Comparison of ENCODE assay signal across 15 cellular contexts in the genomic region with DNA sequence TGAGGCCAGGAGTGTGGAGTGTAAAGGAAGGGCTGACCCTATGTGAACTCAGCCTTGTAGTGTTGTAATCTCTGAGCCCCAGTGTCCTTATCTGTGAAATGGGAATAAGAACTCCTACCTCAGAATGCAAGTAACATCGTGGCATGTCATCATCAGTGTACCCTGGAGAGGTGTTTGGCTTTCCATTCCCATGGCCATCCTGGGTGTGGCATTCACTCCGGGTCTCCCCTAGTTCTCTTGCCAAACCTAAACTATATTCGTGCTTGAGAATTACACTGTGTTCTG. TPM values are rescaled to one million over a fixed set of nuclear protein-coding genes. Genes with fewer than 3 reads are reported as not detected.
A peak's percentile ranks its signal among the peaks of the same experiment; 100 is the strongest.
DNase-seq lines count a peak whose midpoint lies in the region; ATAC-seq and TF ChIP-seq lines count a peak whose summit lies in the region.
"Had no signal": no experiment of that assay in that cellular context is flagged by ENCODE, and none has a peak within 500 bp of the region (broad histone marks: within the 10 kb centered on the region; RNA-seq: fewer than 3 reads in every experiment).

No MANE protein-coding gene starts in this region.

- H3K27ac ChIP-seq in heart right ventricle = peak overlapping the region in 5 of 10 donors; percentile 60 to 84 (median 73)
- no peak overlapping the region for H3K27ac ChIP-seq in ectodermal cell (ENCODE audit: insufficient read depth, low read depth, low read length, poor library complexity, severe bottlenecking)
- no peak overlapping the region for H3K27ac ChIP-seq in osteoblast (ENCODE audit: low read depth, low read length)
- H3K27ac ChIP-seq in aorta (ENCODE audit: low read depth in 1 of 2, low read length in 2 of 2) = peak overlapping the region in 1 of 2 donors; percentile 82

- H3K4me1 ChIP-seq in heart right ventricle = peaks cover 6 to 55% (median 22%) of the 10 kb centered on the region in 9 donors
- peaks cover 11% of the 10 kb centered on the region for H3K4me1 ChIP-seq in ectodermal cell (ENCODE audit: control insufficient read depth, insufficient read depth, low read length)
- H3K4me1 ChIP-seq in osteoblast (ENCODE audit: insufficient read depth, low read length) = peaks cover 5% of the 10 kb centered on the region
- H3K4me1 ChIP-seq in aorta (ENCODE audit: control insufficient read depth in 1 of 2, insufficient read depth in 2 of 2, low read length in 2 of 2) = no peaks in the 10 kb centered on the region

- ATAC-seq in heart right ventricle = no peak
- ATAC-seq in aorta (ENCODE audit: low FRiP score) = no peak
- no peak for ATAC-seq in HG02798 (IDR thresholded peaks at IDR 0.05; ENCODE audit: poor library complexity, unreplicated experiment)
- ATAC-seq: activated CD8-positive, alpha-beta T cell treated with anti-CD3 and anti-CD28 coated beads for 36 hours had no signal

- DNase-seq in heart right ventricle (no peak), cardiac septum (ENCODE audit: low spot score) (no peak), osteoblast (ENCODE audit: insufficient read length, low spot score, missing footprints) (peak; percentile 51), aorta (no peak), mesenteric fat pad (ENCODE audit: low spot score) (no peak), MV-4-11 (lab: John Stamatoyannopoulos, UW) (no peak)
- DNase-seq: activated CD8-positive, alpha-beta T cell treated with anti-CD3 and anti-CD28 coated beads for 36 hours; activated naive CD8-positive, alpha-beta T cell treated with anti-CD3 and anti-CD28 coated beads, Interleukin-2, amount 10 ng/mL, durations not matched to agents 7 days and 5 days; DMS79 treated with DMSO at 0.1 percent for 48 hours; KG1; NCI-H1930; stimulated activated CD4-positive, alpha-beta T cell treated with anti-CD3 and anti-CD28 coated beads, Interleukin-4, amount 100 ng/mL, for 4 hours; T-helper 2 cell had no signal

- WGBS in heart right ventricle, 2 donors = 49 to 66% methylated on average over 3 of the region's 3 CpGs
- WGBS in ectodermal cell, 2 experiments = 77 to 85% methylated on average over 3 of the region's 3 CpGs
- WGBS in aorta, 2 donors = 2 to 9% methylated on average over 3 of the region's 3 CpGs

- no peaks in the 10 kb centered on the region for H3K79me2 ChIP-seq in osteoblast (ENCODE audit: insufficient read depth, low read length)

- intact Hi-C loops in heart right ventricle (cut with DNase I) (loop anchor here in 7 of 10 donors (2.0 to 10.0 kb wide), 5 partner anchors 35 to 277 kb away; no protein-coding TSS in a partner anchor), cardiac septum (cut with DNase I) (loop anchor here (5.0 kb wide), 2 partner anchors 40 to 100 kb away; partner anchors contain the start of gene SPOP), aorta (cut with DNase I) (loop anchor here (5.0 kb wide), 3 partner anchors 40 to 100 kb away; partner anchors contain the start of gene SPOP (in 1 of the 2))

- H3K27me3 ChIP-seq in heart right ventricle (peaks cover 0 to 41% (median 0%) of the 10 kb centered on the region in 7 donors), ectodermal cell (ENCODE audit: control insufficient read depth, insufficient read depth, low read length, poor library complexity, severe bottlenecking) (peaks cover 16% of the 10 kb centered on the region), osteoblast (ENCODE audit: insufficient read depth, low read length) (peaks cover 13% of the 10 kb centered on the region), aorta (ENCODE audit: control insufficient read depth in 1 of 2, insufficient read depth in 2 of 2, low read length in 1 of 2) (no peaks in the 10 kb centered on the region)

- peaks cover 0 to 11% (median 0%) of the 10 kb centered on the region in 9 donors for H3K36me3 ChIP-seq in heart right ventricle
- no peaks in the 10 kb centered on the region for H3K36me3 ChIP-seq in ectodermal cell (ENCODE audit: control insufficient read depth, insufficient read depth, low read length)
- H3K36me3 ChIP-seq in osteoblast (ENCODE audit: insufficient read depth, low read length) = no peaks in the 10 kb centered on the region
- peaks cover 0 to 3% of the 10 kb centered on the region in 2 donors for H3K36me3 ChIP-seq in aorta (ENCODE audit: control insufficient read depth in 1 of 2, insufficient read depth in 2 of 2, low read length in 1 of 2)

- peak overlapping the region in 8 of 10 donors; percentile 56 to 79 (median 74) for H3K4me3 ChIP-seq in heart right ventricle
- H3K4me3 ChIP-seq in ectodermal cell (ENCODE audit: insufficient read depth, low read depth, low read length) = peak overlapping the region; percentile 82
- H3K4me3 ChIP-seq in osteoblast (ENCODE audit: insufficient read depth, low read length) = peak overlapping the region; percentile 81
- H3K4me3 ChIP-seq in aorta (ENCODE audit: low read length in 2 of 2) = peak overlapping the region; percentile 76 to 92

- peak overlapping the region; percentile 90 for H3K4me2 ChIP-seq in osteoblast (ENCODE audit: insufficient read depth, low read length)

- TF ChIP-seq CTCF in heart right ventricle (IDR thresholded peaks at IDR 0.05) (no peak), osteoblast (IDR thresholded peaks at IDR 0.05; ENCODE audit: extremely low read depth, low read depth, low read length) (no peak)

- no peak overlapping the region for H2AFZ ChIP-seq in osteoblast (ENCODE audit: low read length)

- no peaks in the 10 kb centered on the region for H4K20me1 ChIP-seq in osteoblast (ENCODE audit: insufficient read depth, low read length)

- H3K9me3 ChIP-seq in heart right ventricle (no peaks in the 10 kb centered on the region), ectodermal cell (ENCODE audit: control insufficient read depth, low read length) (no peaks in the 10 kb centered on the region), osteoblast (ENCODE audit: low read depth, low read length) (no peaks in the 10 kb centered on the region), aorta (ENCODE audit: control insufficient read depth, low read length) (no peaks in the 10 kb centered on the region)

RNA-seq across cellular contexts. Expression of gene NXPH3, which starts 1.9 kb away (rescaled TPM):
- total RNA-seq in heart right ventricle = 1 to 10 TPM; 2.2 to 4.4 (median 3.2) TPM
- polyA plus RNA-seq in heart right ventricle = 1 to 10 TPM; 2.3 to 5.9 TPM
- total RNA-seq in cardiac septum = 4.4 TPM
- 10.9 TPM for polyA plus RNA-seq in ectodermal cell (2013, experiment 1 of 4)
- polyA plus RNA-seq in ectodermal cell (2013, experiment 2 of 4) = 12.1 TPM
- 10.8 TPM for polyA plus RNA-seq in ectodermal cell (2013, experiment 3 of 4)
- polyA plus RNA-seq in ectodermal cell (2013, experiment 4 of 4) = 12.6 TPM
- total RNA-seq in osteoblast = 1.8 and 3.3 TPM in 2 replicates
- total RNA-seq in aorta = 10 to 100 TPM; 72.0 to 87.5 TPM
- 10 to 100 TPM; 40.4 to 59.1 TPM for polyA plus RNA-seq in aorta
- 3.8 TPM for total RNA-seq in mesenteric fat pad

Comparison
In these comparisons a context has a peak if more than half of its experiments do, and no peak if none do; other contexts are left out.
1. RNA of gene NXPH3, which starts 1.9 kb away (total RNA-seq): 72.0 to 87.5 TPM in aorta; 4.4 TPM in cardiac septum (single experiment), 3.8 TPM in mesenteric fat pad (single experiment), 2.2 to 4.4 TPM in heart right ventricle and 1.8 to 3.3 TPM in osteoblast; every median in the first group is over 10 times any median in the second.
2. Peak in every context shown above with its lines, with median percentiles within 50 percentile points of each other: H3K4me3 ChIP-seq.